20 cellular contexts compared by ENCODE assay signal in the genomic region with DNA sequence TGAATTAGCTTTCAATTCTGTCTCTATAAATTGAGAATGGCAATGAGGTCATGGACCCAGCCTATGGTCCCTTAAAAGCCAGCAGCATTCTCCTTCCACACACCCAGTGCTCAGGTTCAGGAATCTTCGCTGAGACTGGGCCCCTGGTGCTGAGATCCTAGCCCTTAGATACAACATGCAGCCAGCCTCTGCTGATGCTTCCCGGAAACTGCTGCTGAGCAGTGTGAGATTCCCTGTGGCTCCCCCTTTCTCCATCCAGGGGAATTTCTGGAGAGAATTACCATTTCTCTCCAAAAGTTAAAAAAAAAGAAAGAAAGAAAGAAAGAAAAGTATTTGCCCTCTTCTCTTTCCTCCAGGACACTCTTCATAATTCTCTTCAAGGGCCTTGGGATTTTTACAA. TPM values are rescaled to one million over a fixed set of nuclear protein-coding genes. Genes with fewer than 3 reads are reported as not detected.
A peak's percentile ranks its signal among the peaks of the same experiment; 100 is the strongest.
DNase-seq lines count a peak whose midpoint lies in the region; ATAC-seq and TF ChIP-seq lines count a peak whose summit lies in the region.
"Had no signal": no experiment of that assay in that cellular context is flagged by ENCODE, and none has a peak within 500 bp of the region (broad histone marks: within the 10 kb centered on the region; RNA-seq: fewer than 3 reads in every experiment).

No MANE protein-coding gene starts in this region.

- no peak overlapping the region for H3K4me3 Mint-ChIP-seq in activated CD4-positive, alpha-beta T cell treated with anti-CD3 and anti-CD28 coated beads for 36 hours
- H3K4me3 Mint-ChIP-seq: stimulated activated naive CD8-positive, alpha-beta T cell treated with anti-CD3 and anti-CD28 coated beads, Interleukin-15, amount 100 ng/mL, for 72 hours had no signal

- intact Hi-C loops in activated CD4-positive, alpha-beta T cell treated with anti-CD3 and anti-CD28 coated beads for 36 hours (cut with DNase I, micrococcal nuclease), result no loop called here

- TF ChIP-seq CTCF in epithelial cell of esophagus (IDR thresholded peaks at IDR 0.05; ENCODE audit: insufficient read depth, low read depth, low read length, missing control alignments), result peak; percentile 28

- no peaks in the 10 kb centered on the region for H3K4me1 Mint-ChIP-seq in activated CD4-positive, alpha-beta T cell treated with anti-CD3 and anti-CD28 coated beads for 36 hours
- H3K4me1 Mint-ChIP-seq: stimulated activated naive CD8-positive, alpha-beta T cell treated with anti-CD3 and anti-CD28 coated beads, Interleukin-15, amount 100 ng/mL, for 72 hours had no signal

- ATAC-seq in left lobe of liver, result peak; percentile 52
- no peak for ATAC-seq in activated CD4-positive, alpha-beta T cell treated with anti-CD3 and anti-CD28 coated beads for 36 hours
- ATAC-seq: Panc1; stimulated activated naive CD8-positive, alpha-beta T cell treated with anti-CD3 and anti-CD28 coated beads, Interleukin-15, amount 100 ng/mL, for 72 hours had no signal

- H3K27me3 Mint-ChIP-seq in activated CD4-positive, alpha-beta T cell treated with anti-CD3 and anti-CD28 coated beads for 36 hours, result no peaks in the 10 kb centered on the region
- H3K27me3 Mint-ChIP-seq: stimulated activated naive CD8-positive, alpha-beta T cell treated with anti-CD3 and anti-CD28 coated beads, Interleukin-15, amount 100 ng/mL, for 72 hours had no signal

- H3K9me3 Mint-ChIP-seq in activated CD4-positive, alpha-beta T cell treated with anti-CD3 and anti-CD28 coated beads for 36 hours (ENCODE audit: low read depth), result no peaks in the 10 kb centered on the region
- H3K9me3 Mint-ChIP-seq: stimulated activated naive CD8-positive, alpha-beta T cell treated with anti-CD3 and anti-CD28 coated beads, Interleukin-15, amount 100 ng/mL, for 72 hours had no signal

- H3K36me3 Mint-ChIP-seq in activated CD4-positive, alpha-beta T cell treated with anti-CD3 and anti-CD28 coated beads for 36 hours (ENCODE audit: low read depth), result no peaks in the 10 kb centered on the region

- DNase-seq in EH (ENCODE audit: low read depth), result peak; percentile 23
- peak; percentile 25 for DNase-seq in NCI-H226
- peak; percentile 17 for DNase-seq in epithelial cell of esophagus (ENCODE audit: low read depth)
- no peak for DNase-seq in left lobe of liver (ENCODE audit: low spot score)
- DNase-seq in activated effector memory CD4-positive, alpha-beta T cell treated with anti-CD3 and anti-CD28 coated beads, Interleukin-2, amount 50 U/mL, for 16 hours, result no peak
- DNase-seq in activated CD4-positive, alpha-beta T cell treated with anti-CD3 and anti-CD28 coated beads for 36 hours, result no peak
- no peak for DNase-seq in central memory CD4-positive, alpha-beta T cell
- no peak for DNase-seq in NCI-H524 (lab: John Stamatoyannopoulos, UW)
- DNase-seq: activated CD4-positive, alpha-beta T cell treated with anti-CD3 and anti-CD28 coated beads for 1 hour; AML-193; esophagus squamous epithelium; Kasumi-1; NCI-H2029 treated with DMSO at 0.1 percent for 48 hours; NCI-H526; occipital lobe; stimulated activated naive CD8-positive, alpha-beta T cell treated with anti-CD3 and anti-CD28 coated beads, Interleukin-15, amount 100 ng/mL, for 72 hours; T-helper 1 cell had no signal

- no peak overlapping the region for H3K27ac Mint-ChIP-seq in activated CD4-positive, alpha-beta T cell treated with anti-CD3 and anti-CD28 coated beads for 36 hours

- no peak overlapping the region for H3K4me3 ChIP-seq in epithelial cell of esophagus (ENCODE audit: low read length)
- H3K4me3 ChIP-seq: esophagus squamous epithelium, HAP-1, smooth muscle cell had no signal

- CTCF ChIA-PET in activated CD4-positive, alpha-beta T cell treated with anti-CD3 and anti-CD28 coated beads for 36 hours (lab: Charles Lee), result no interaction called here

- POLR2A ChIA-PET in activated CD4-positive, alpha-beta T cell treated with anti-CD3 and anti-CD28 coated beads for 36 hours (lab: Charles Lee), result no interaction called here

RNA-seq across cellular contexts. Expression of gene RALGPS2, which starts 31.7 kb away (rescaled TPM):
- total RNA-seq in left lobe of liver, result 24.6 TPM
- 1 to 10 TPM; 4.8 to 5.5 TPM for total RNA-seq in activated CD4-positive, alpha-beta T cell treated with anti-CD3 and anti-CD28 coated beads for 36 hours

Comparison
In these comparisons a context has a peak if more than half of its experiments do, and no peak if none do; other contexts are left out.
1. DNase-seq: peak in EH (single experiment), NCI-H226 (single experiment) and epithelial cell of esophagus (single experiment); none in left lobe of liver (single experiment), activated effector memory CD4-positive, alpha-beta T cell treated with anti-CD3 and anti-CD28 coated beads, Interleukin-2, amount 50 U/mL, for 16 hours (single experiment), activated CD4-positive, alpha-beta T cell treated with anti-CD3 and anti-CD28 coated beads for 36 hours (single experiment), central memory CD4-positive, alpha-beta T cell (single experiment) and NCI-H524 (0 of 2).